27 cellular contexts compared by ENCODE assay signal in the genomic region with DNA sequence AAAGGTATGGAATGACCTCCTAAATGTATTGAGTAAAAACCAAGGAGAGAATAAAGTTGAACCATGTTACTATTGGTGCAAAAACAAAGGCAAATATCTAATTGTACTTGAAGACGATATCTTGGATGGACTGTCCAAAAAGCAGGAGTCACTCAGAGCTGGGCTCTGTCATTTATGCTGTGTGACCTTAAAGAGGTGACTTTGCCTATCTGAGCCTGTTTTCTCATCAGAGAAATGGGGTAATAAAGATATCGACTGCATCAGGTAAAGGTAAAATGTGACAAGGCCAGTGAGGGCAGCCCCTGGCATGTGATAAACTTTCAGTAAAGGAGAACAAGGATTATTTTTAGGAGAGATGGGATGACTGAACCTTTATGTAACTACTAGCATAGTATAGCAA.
"Had no signal": no experiment of that assay in that cellular context is flagged by ENCODE, and none has a peak within 500 bp of the region (broad histone marks: within the 10 kb centered on the region; RNA-seq: fewer than 3 reads in every experiment).

No MANE protein-coding gene starts in this region.

- H3K4me3 Mint-ChIP-seq: dendritic cell treated with granulocyte-macrophage colony-stimulating factor and Interleukin-4, amounts not matched to agents 40 ng/mL and 50 ng/mL, for 4 days; effector memory CD8-positive, alpha-beta T cell; endodermal cell; mesothelial cell of epicardium had no signal

- ATAC-seq: effector memory CD8-positive, alpha-beta T cell; esophagus mucosa; gastrocnemius medialis; heart right ventricle; left cardiac atrium; left lung; left ventricle myocardium superior; lower lobe of right lung; mucosa of descending colon had no signal

- H3K27me3 ChIP-seq: colonic mucosa, esophagus squamous epithelium, gastrocnemius medialis, heart right ventricle, left lung had no signal

- H3K27ac Mint-ChIP-seq: dendritic cell treated with granulocyte-macrophage colony-stimulating factor and Interleukin-4, amounts not matched to agents 40 ng/mL and 50 ng/mL, for 4 days; effector memory CD8-positive, alpha-beta T cell; endodermal cell; mesothelial cell of epicardium had no signal

- H3K36me3 Mint-ChIP-seq: mesothelial cell of epicardium had no signal

- H3K27me3 Mint-ChIP-seq: effector memory CD8-positive, alpha-beta T cell had no signal

- H3K4me3 ChIP-seq: colonic mucosa, esophagus squamous epithelium, gastrocnemius medialis, heart right ventricle, left lung, lower lobe of right lung, mucosa of descending colon had no signal

- H3K9me3 Mint-ChIP-seq: dendritic cell treated with granulocyte-macrophage colony-stimulating factor and Interleukin-4, amounts not matched to agents 40 ng/mL and 50 ng/mL, for 4 days; effector memory CD8-positive, alpha-beta T cell; endodermal cell; mesothelial cell of epicardium had no signal

- H3K36me3 ChIP-seq: colonic mucosa, esophagus squamous epithelium, gastrocnemius medialis, heart right ventricle, left lung, lower lobe of right lung had no signal

- FAIRE-seq: endometrium, islet of Langerhans, keratinocyte had no signal

- H3K9me3 ChIP-seq: colonic mucosa, esophagus squamous epithelium, gastrocnemius medialis, heart right ventricle, left lung, lower lobe of right lung, mucosa of descending colon had no signal

- H3K27ac ChIP-seq: colonic mucosa, epithelial cell of prostate, esophagus squamous epithelium, gastrocnemius medialis, left lung, lower lobe of right lung had no signal

- H3K4me1 Mint-ChIP-seq: endodermal cell had no signal

- DNase-seq: cortex of kidney; effector CD8-positive, alpha-beta T cell; effector memory CD8-positive, alpha-beta T cell; erythroblast; esophagus squamous epithelium; foreskin fibroblast; foreskin melanocyte; gastrocnemius medialis; glutamatergic neuron; head of caudate nucleus; heart right ventricle; hippocampal formation; left cardiac atrium; left lung; left ventricle myocardium superior; lower lobe of right lung; mesenchymal stem cell had no signal
